ENCODE assay signal across 1 cellular context in genomic region chr11:11864803-11865202, GRCh38.
A peak's percentile ranks its signal among the peaks of the same experiment; 100 is the strongest.
TF ChIP-seq lines count a peak whose summit lies in the region.

No MANE protein-coding gene starts in this region.

TF ChIP-seq in H1, 55 proteins besides CTCF, POLR2A, EP300 and RAD21:
- no peak for TF ChIP-seq KDM4A (IDR thresholded peaks at IDR 0.05; ENCODE audit: low read depth, low read length, severe bottlenecking)
- TF ChIP-seq SRF (IDR thresholded peaks at IDR 0.05; ENCODE audit: low read depth, low read length): 0 out of 2 replicates have a peak, but pooled peaks have one; percentile 37
